In genomic region chr10:117685431-117685830, GRCh38 we compare ENCODE assay signal across 16 cellular contexts.
DNase-seq lines count a peak whose midpoint lies in the region; ATAC-seq and FAIRE-seq lines count a peak whose summit lies in the region.
"Had no signal": no experiment of that assay in that cellular context is flagged by ENCODE, and none has a peak within 500 bp of the region (broad histone marks: within the 10 kb centered on the region; RNA-seq: fewer than 3 reads in every experiment).

No MANE protein-coding gene starts in this region.

- H3K9me3 Mint-ChIP-seq in activated naive CD4-positive, alpha-beta T cell treated with anti-CD3 and anti-CD28 coated beads, Interleukin-2, amount 50 U/mL, for 24 hours = no peaks in the 10 kb centered on the region
- no peaks in the 10 kb centered on the region for H3K9me3 Mint-ChIP-seq in stimulated activated naive CD8-positive, alpha-beta T cell treated with anti-CD3 and anti-CD28 coated beads, Interleukin-15, amount 100 ng/mL, for 72 hours
- H3K9me3 Mint-ChIP-seq: CD4-positive, alpha-beta T cell; H9 had no signal

- H3K4me3 Mint-ChIP-seq in activated naive CD4-positive, alpha-beta T cell treated with anti-CD3 and anti-CD28 coated beads, Interleukin-2, amount 50 U/mL, for 24 hours = no peak overlapping the region
- H3K4me3 Mint-ChIP-seq in stimulated activated naive CD8-positive, alpha-beta T cell treated with anti-CD3 and anti-CD28 coated beads, Interleukin-15, amount 100 ng/mL, for 72 hours = no peak overlapping the region
- H3K4me3 Mint-ChIP-seq: CD4-positive, alpha-beta T cell; H9 had no signal

- peak overlapping the region; percentile 6 for H3K27ac Mint-ChIP-seq in activated naive CD4-positive, alpha-beta T cell treated with anti-CD3 and anti-CD28 coated beads, Interleukin-2, amount 50 U/mL, for 24 hours
- H3K27ac Mint-ChIP-seq in stimulated activated naive CD8-positive, alpha-beta T cell treated with anti-CD3 and anti-CD28 coated beads, Interleukin-15, amount 100 ng/mL, for 72 hours = peak overlapping the region in 1 of 2 donors; percentile 74
- H3K27ac Mint-ChIP-seq: CD4-positive, alpha-beta T cell; H9 had no signal

- no peaks in the 10 kb centered on the region for H3K4me1 Mint-ChIP-seq in activated naive CD4-positive, alpha-beta T cell treated with anti-CD3 and anti-CD28 coated beads, Interleukin-2, amount 50 U/mL, for 24 hours
- H3K4me1 Mint-ChIP-seq in stimulated activated naive CD8-positive, alpha-beta T cell treated with anti-CD3 and anti-CD28 coated beads, Interleukin-15, amount 100 ng/mL, for 72 hours = no peaks in the 10 kb centered on the region

- peaks cover 4% of the 10 kb centered on the region for H3K27me3 Mint-ChIP-seq in activated naive CD4-positive, alpha-beta T cell treated with anti-CD3 and anti-CD28 coated beads, Interleukin-2, amount 50 U/mL, for 24 hours
- H3K27me3 Mint-ChIP-seq in stimulated activated naive CD8-positive, alpha-beta T cell treated with anti-CD3 and anti-CD28 coated beads, Interleukin-15, amount 100 ng/mL, for 72 hours = peaks cover 33% of the 10 kb centered on the region

- no peaks in the 10 kb centered on the region for H3K36me3 Mint-ChIP-seq in activated naive CD4-positive, alpha-beta T cell treated with anti-CD3 and anti-CD28 coated beads, Interleukin-2, amount 50 U/mL, for 24 hours

- peak; percentile 18 for ATAC-seq in stimulated activated naive CD8-positive, alpha-beta T cell treated with anti-CD3 and anti-CD28 coated beads, Interleukin-15, amount 100 ng/mL, for 72 hours
- ATAC-seq in stimulated activated naive CD8-positive, alpha-beta T cell treated with anti-CD3 and anti-CD28 coated beads, Interleukin-15, Interleukin-2, amounts not matched to agents 100 U/mL and 50 U/mL, for 24 hours = no peak

- no peak for DNase-seq in activated naive CD4-positive, alpha-beta T cell (lab: John Stamatoyannopoulos, UW)
- DNase-seq in stimulated activated naive CD8-positive, alpha-beta T cell treated with anti-CD3 and anti-CD28 coated beads, Interleukin-15, amount 100 ng/mL, for 72 hours = no peak
- no peak for DNase-seq in stimulated activated naive CD8-positive, alpha-beta T cell treated with anti-CD3 and anti-CD28 coated beads, Interleukin-15, Interleukin-2, amounts not matched to agents 100 U/mL and 50 U/mL, for 24 hours
- peak; percentile 53 for DNase-seq in mesenteric fat pad (ENCODE audit: low spot score)
- no peak for DNase-seq in urothelium cell line (ENCODE audit: low spot score)
- DNase-seq in NCI-H1694 treated with DMSO at 0.1 percent for 48 hours (lab: John Stamatoyannopoulos, UW) = no peak
- DNase-seq in hypothalamus (lab: John Stamatoyannopoulos, UW) = no peak
- DNase-seq: AML-193; CD4-positive, alpha-beta T cell; DMS79 treated with DMSO at 0.1 percent for 48 hours; GF-D8; GOT3; H9; IMR-90 had no signal

- FAIRE-seq in urothelium cell line (lab: Jason Lieb, UNC) = peak; percentile 71
- FAIRE-seq: A549 had no signal
